In genomic region chr17:17752822-17753448, GRCh38 we compare ENCODE assay signal across 8 cellular contexts.
DNase-seq lines count a peak whose midpoint lies in the region; ATAC-seq, FAIRE-seq and TF ChIP-seq lines count a peak whose summit lies in the region.

No MANE protein-coding gene starts in this region.

- H3K4ac ChIP-seq in neuronal stem cell (ENCODE audit: low read length), result peak overlapping the region; percentile 95

- H3K9me2 ChIP-seq in OCI-LY1 (ENCODE audit: low read depth, low read length), result no peaks in the 10 kb centered on the region

- H2BK5ac ChIP-seq in neuronal stem cell (ENCODE audit: low read length), result peak overlapping the region; percentile 60

- H3K23ac ChIP-seq in neuronal stem cell (ENCODE audit: low read depth, low read length, poor library complexity), result peak overlapping the region; percentile 92

- no peaks in the 10 kb centered on the region; the same call in 1 of the 2 replicates for H3K36me3 ChIP-seq in OCI-LY1 (ENCODE audit: insufficient read depth, low read length)
- H3K36me3 ChIP-seq in endothelial cell of umbilical vein (ENCODE audit: control insufficient read depth in 2 of 2, extremely low read depth in 1 of 2, insufficient read depth in 2 of 2, low read length in 2 of 2), result no peaks in the 10 kb centered on the region
- peaks cover 2 to 34% of the 10 kb centered on the region in 2 donors for H3K36me3 ChIP-seq in neuronal stem cell (replicated peaks in 1 of 2; ENCODE audit: control insufficient read depth in 2 of 2, insufficient read depth in 2 of 2, low read length in 2 of 2)

- H3K27me3 ChIP-seq in CD4-positive, alpha-beta T cell (ENCODE audit: control insufficient read depth, insufficient read depth, low read length), result no peaks in the 10 kb centered on the region
- no peaks in the 10 kb centered on the region; the same call in 1 of the 2 replicates for H3K27me3 ChIP-seq in OCI-LY1 (ENCODE audit: insufficient read depth, low read length)
- H3K27me3 ChIP-seq in endothelial cell of umbilical vein (ENCODE audit: control insufficient read depth in 2 of 2, insufficient read depth in 2 of 2, low read length in 2 of 2), result no peaks in the 10 kb centered on the region
- H3K27me3 ChIP-seq in neuronal stem cell (ENCODE audit: control insufficient read depth in 3 of 3, insufficient read depth in 3 of 3, low read depth in 1 of 3, low read length in 3 of 3), result no peaks in the 10 kb centered on the region

- peak overlapping the region; percentile 59 for H2BK15ac ChIP-seq in neuronal stem cell (ENCODE audit: low read length)

- H4K20me1 ChIP-seq in OCI-LY1 (ENCODE audit: insufficient read depth, low read length), result no peaks in the 10 kb centered on the region
- H4K20me1 ChIP-seq in endothelial cell of umbilical vein (replicated peaks; ENCODE audit: control insufficient read depth, extremely low read depth, insufficient read depth, low read length), result no peaks in the 10 kb centered on the region

- H3K4me1 Mint-ChIP-seq in CD4-positive, alpha-beta T cell (ENCODE audit: low read depth), result peaks cover 86% of the 10 kb centered on the region

- H3K4me2 ChIP-seq in OCI-LY1 (ENCODE audit: low read length) (peak overlapping the region; percentile 99), endothelial cell of umbilical vein (ENCODE audit: insufficient read depth, low read length) (peak overlapping the region; percentile 23), neuronal stem cell (ENCODE audit: insufficient read depth, low read length, poor library complexity, severe bottlenecking) (peak overlapping the region; percentile 35)

- DNase-seq in CD4-positive, alpha-beta T cell, result no peak
- DNase-seq in endothelial cell of umbilical vein (ENCODE audit: low read depth, low spot score) (peak; percentile 28), neuronal stem cell (ENCODE audit: low spot score) (no peak), iPS-NIHi11 (ENCODE audit: low spot score) (no peak), RPMI8226 (no peak)
- DNase-seq in stimulated activated naive CD4-positive, alpha-beta T cell (lab: John Stamatoyannopoulos, UW), result no peak

- peak overlapping the region; percentile 84 for H3K4me3 ChIP-seq in OCI-LY1 (ENCODE audit: low read depth, low read length, poor library complexity, severe bottlenecking)
- H3K4me3 ChIP-seq in endothelial cell of umbilical vein (replicated peaks in 1 of 3; ENCODE audit: insufficient read depth in 1 of 3, low read depth in 1 of 3, low read length in 3 of 3), result no peak overlapping the region
- peak overlapping the region in 1 of 2 donors; percentile 28 for H3K4me3 ChIP-seq in neuronal stem cell (ENCODE audit: low read length in 2 of 2)

- H2BK120ac ChIP-seq in neuronal stem cell (ENCODE audit: low read depth, low read length), result peak overlapping the region; percentile 33

- peak overlapping the region; percentile 7 for H4K8ac ChIP-seq in neuronal stem cell (ENCODE audit: low read depth, low read length)

- H4K91ac ChIP-seq in neuronal stem cell (ENCODE audit: low read depth, low read length, poor library complexity), result no peak overlapping the region

- peak; percentile 54 for FAIRE-seq in endothelial cell of umbilical vein (lab: Jason Lieb, UNC)

- peak overlapping the region; percentile 67 for H3K4me3 Mint-ChIP-seq in CD4-positive, alpha-beta T cell

- dilution Hi-C loops in endothelial cell of umbilical vein (cut with MboI; ENCODE audit: extremely low pct_ligation_motif_present, low sequenced_read_pairs), result no loop called here

- no peaks in the 10 kb centered on the region for H3K9me3 ChIP-seq in CD4-positive, alpha-beta T cell (ENCODE audit: control insufficient read depth, low read length)
- H3K9me3 ChIP-seq in OCI-LY1 (ENCODE audit: low read length) (no peaks in the 10 kb centered on the region), endothelial cell of umbilical vein (replicated peaks; ENCODE audit: control insufficient read depth, insufficient read depth, low read length) (no peaks in the 10 kb centered on the region), neuronal stem cell (replicated peaks in 1 of 2; ENCODE audit: control insufficient read depth in 2 of 2, insufficient read depth in 1 of 2, low read depth in 1 of 2, low read length in 2 of 2) (no peaks in the 10 kb centered on the region)

- POLR2A ChIA-PET in CD4-positive, alpha-beta T cell (lab: Charles Lee), result interaction anchor here (0.8 to 0.9 kb wide), 2 partner anchors 40 to 98 kb away, joined by 3 to 4 read pairs; no protein-coding TSS in a partner anchor
- POLR2A ChIA-PET in endothelial cell of umbilical vein (lab: Charles Lee), result no interaction called here

- no peaks in the 10 kb centered on the region for H3K9me3 Mint-ChIP-seq in CD4-positive, alpha-beta T cell

- peak overlapping the region; percentile 97 for H2AK5ac ChIP-seq in neuronal stem cell (ENCODE audit: low read depth, low read length)

- H2AFZ ChIP-seq in OCI-LY1 (ENCODE audit: low read length) (no peak overlapping the region), endothelial cell of umbilical vein (ENCODE audit: low read depth, low read length) (peak overlapping the region; percentile 8), neuronal stem cell (ENCODE audit: low read length) (no peak overlapping the region)

- H3K14ac ChIP-seq in neuronal stem cell (ENCODE audit: low read length), result peak overlapping the region; percentile 43

- H3F3A ChIP-seq in OCI-LY1 (ENCODE audit: insufficient read depth, low read length), result no peaks in the 10 kb centered on the region

- H3K27ac ChIP-seq in CD4-positive, alpha-beta T cell (ENCODE audit: low read depth, low read length), result peak overlapping the region; percentile 90
- peak overlapping the region; percentile 100 for H3K27ac ChIP-seq in OCI-LY1 (ENCODE audit: low read depth, low read length, poor library complexity, severe bottlenecking)
- peak overlapping the region; percentile 75 for H3K27ac ChIP-seq in endothelial cell of umbilical vein (ENCODE audit: insufficient read depth, low read depth, low read length)
- H3K27ac ChIP-seq in neuronal stem cell (replicated peaks; ENCODE audit: low read length), result peak overlapping the region; percentile 59

- peak overlapping the region; percentile 93 for H3K18ac ChIP-seq in neuronal stem cell (ENCODE audit: low read length)

- H3K9ac ChIP-seq in OCI-LY1 (ENCODE audit: low read length), result peak overlapping the region; percentile 95
- peak overlapping the region; percentile 25 for H3K9ac ChIP-seq in endothelial cell of umbilical vein (replicated peaks; ENCODE audit: extremely low read depth, insufficient read depth, low read length)
- peak overlapping the region; percentile 44 for H3K9ac ChIP-seq in neuronal stem cell (ENCODE audit: low read depth, low read length, poor library complexity)

- H3K4me1 ChIP-seq in OCI-LY1 (ENCODE audit: insufficient read depth, low read length, severe bottlenecking) (peaks cover 90% of the 10 kb centered on the region), endothelial cell of umbilical vein (ENCODE audit: control insufficient read depth, extremely low read depth, insufficient read depth, low read length) (peaks cover 39% of the 10 kb centered on the region), neuronal stem cell (ENCODE audit: control insufficient read depth in 2 of 2, insufficient read depth in 1 of 2, low read depth in 1 of 2, low read length in 2 of 2) (peaks cover 29 to 38% of the 10 kb centered on the region in 2 donors)

- H2BK12ac ChIP-seq in neuronal stem cell (ENCODE audit: low read length), result peak overlapping the region; percentile 75

- peak overlapping the region; percentile 95 for H3K27ac Mint-ChIP-seq in CD4-positive, alpha-beta T cell

- H3K79me2 ChIP-seq in OCI-LY1 (ENCODE audit: insufficient read depth, low read length), result no peaks in the 10 kb centered on the region
- peaks cover 30% of the 10 kb centered on the region for H3K79me2 ChIP-seq in endothelial cell of umbilical vein (ENCODE audit: control insufficient read depth, insufficient read depth, low read length)

- no CpG with 5 or more reads among the region's 11 CpGs for WGBS in neuronal stem cell (ENCODE audit: extremely low coverage in 2 of 2, insufficient read length in 2 of 2, insufficient replicate concordance in 1 of 2), 2 donors

- no peaks in the 10 kb centered on the region for H3K36me3 Mint-ChIP-seq in CD4-positive, alpha-beta T cell (ENCODE audit: low read depth)

- peaks cover 20% of the 10 kb centered on the region for H3K79me1 ChIP-seq in neuronal stem cell (ENCODE audit: low read depth, low read length)

- H3K9me1 ChIP-seq in endothelial cell of umbilical vein (replicated peaks; ENCODE audit: control insufficient read depth, extremely low read depth, insufficient read depth, low read length), result no peaks in the 10 kb centered on the region

- CTCF ChIA-PET in CD4-positive, alpha-beta T cell (lab: Charles Lee), result no interaction called here
- CTCF ChIA-PET in endothelial cell of umbilical vein (lab: Charles Lee), result interaction anchor here (0.7 to 1.1 kb wide), 3 partner anchors 11 to 21 kb away, joined by 3 to 4 read pairs (median 3); no protein-coding TSS in a partner anchor

- intact Hi-C loops in CD4-positive, alpha-beta T cell (cut with DNase I, micrococcal nuclease), result loop anchor here (1.0 to 10.0 kb wide), 7 partner anchors 13 to 282 kb away; partner anchors contain the start of genes ATPAF2 (in 1 of the 2), DRC3 (in 1 of the 2), GID4 (in 1 of the 2) and PEMT (in 1 of the 2)
- intact Hi-C loops in endothelial cell of umbilical vein (cut with micrococcal nuclease), result loop anchor here (1.0 kb wide), 4 partner anchors 27 to 68 kb away; no protein-coding TSS in a partner anchor

- H3K27me3 Mint-ChIP-seq in CD4-positive, alpha-beta T cell, result no peaks in the 10 kb centered on the region

- TF ChIP-seq POLR2A in endothelial cell of umbilical vein (IDR thresholded peaks at IDR 0.05; ENCODE audit: low read depth, low read length), result no peak

- no peak for ATAC-seq in CD4-positive, alpha-beta T cell (ENCODE audit: poor library complexity)
- no peak for ATAC-seq in GM21515 (IDR thresholded peaks at IDR 0.05; ENCODE audit: unreplicated experiment)

- TF ChIP-seq CTCF in CD4-positive, alpha-beta T cell (IDR thresholded peaks at IDR 0.05), result no peak
- TF ChIP-seq CTCF in OCI-LY1 (IDR thresholded peaks at IDR 0.05; ENCODE audit: low read length), result peak; percentile 32; the same call in 1 of the 2 replicates
- TF ChIP-seq CTCF in endothelial cell of umbilical vein (IDR thresholded peaks at IDR 0.05; ENCODE audit: extremely low read depth in 1 of 2, insufficient read depth in 1 of 2, low read depth in 1 of 2, low read length in 2 of 2), result no peak

- TSS peak; percentile 69 for BruUV-seq in endothelial cell of umbilical vein (replicated peaks; lab: Mats Ljungman, UMichigan)

TF ChIP-seq in endothelial cell of umbilical vein, 7 proteins besides CTCF, POLR2A, EP300 and RAD21 (continues in another document):
- TF ChIP-seq MYC (IDR thresholded peaks at IDR 0.05; ENCODE audit: low read depth, low read length), result no peak
- TF ChIP-seq FOS (IDR thresholded peaks at IDR 0.05; ENCODE audit: borderline replicate concordance, insufficient read depth, low read length), result no peak
- no peak for TF ChIP-seq POLR2AphosphoS5 (IDR thresholded peaks at IDR 0.05; ENCODE audit: insufficient read depth, low read depth, low read length)
- TF ChIP-seq JUN (IDR thresholded peaks at IDR 0.05; ENCODE audit: borderline replicate concordance, insufficient read depth, insufficient read length, low read depth), result no peak
- TF ChIP-seq GATA2 (IDR thresholded peaks at IDR 0.05; ENCODE audit: insufficient read depth, insufficient read length, low read depth, low read length), result no peak
- TF ChIP-seq EZH2 (IDR thresholded peaks at IDR 0.05; ENCODE audit: borderline replicate concordance, low read depth, low read length, severe bottlenecking), result no peak

Comparison
In these comparisons a context has a peak if more than half of its experiments do, and no peak if none do; other contexts are left out.
1. H3K4me2 ChIP-seq: peak in every context shown above with its lines; median percentile 99 in OCI-LY1; 35 in neuronal stem cell; 23 in endothelial cell of umbilical vein.
2. H3K9ac ChIP-seq: peak in every context shown above with its lines; median percentile 95 in OCI-LY1; 44 in neuronal stem cell; 25 in endothelial cell of umbilical vein.